ENCODE assay signal across 1 cellular context in the genomic region with DNA sequence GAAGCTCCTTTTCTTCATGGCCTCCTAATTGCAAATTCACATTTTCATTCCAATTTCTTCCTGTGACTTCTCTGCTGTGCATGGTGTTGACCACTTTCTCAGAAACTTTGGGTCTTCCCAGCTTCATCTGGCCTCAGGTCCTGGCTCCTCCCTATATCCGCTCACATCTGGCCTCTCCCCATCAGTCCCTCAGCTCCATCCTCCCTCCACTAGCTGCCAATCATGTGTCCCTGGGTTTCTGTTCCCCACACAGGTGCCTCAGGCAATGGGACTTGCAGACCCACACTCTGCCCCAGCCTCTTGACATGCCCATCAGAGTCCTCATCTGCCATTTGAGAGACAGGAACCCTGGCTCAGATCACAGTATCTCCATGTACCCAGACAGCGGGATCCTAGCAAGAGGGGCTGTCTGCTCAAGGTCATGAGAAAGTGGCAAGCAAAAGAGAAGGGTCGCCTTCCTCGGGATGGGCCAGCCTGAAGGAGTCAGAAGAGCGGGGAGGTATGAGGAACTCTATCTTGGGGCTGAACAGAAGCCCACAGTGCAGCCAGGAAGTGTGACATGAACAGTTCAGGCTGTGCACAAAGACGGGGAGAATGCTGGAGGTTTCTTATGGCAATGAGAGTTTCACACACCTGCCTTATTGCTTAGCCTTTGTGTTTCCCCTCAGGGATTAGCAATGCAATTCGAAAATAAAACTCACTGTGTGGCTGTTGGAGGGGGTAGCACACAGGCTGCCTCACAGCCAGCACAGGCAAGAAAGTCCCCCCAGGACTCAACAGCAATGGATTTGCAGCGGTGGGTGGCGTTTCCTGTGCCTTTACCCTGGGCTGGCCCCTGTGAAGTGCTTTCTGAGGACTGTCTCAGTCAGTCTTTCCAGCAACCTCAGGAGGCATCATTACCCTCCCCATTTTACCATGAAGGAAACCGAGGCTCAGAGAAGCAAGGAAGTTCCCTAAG.
TF ChIP-seq lines count a peak whose summit lies in the region.

No MANE protein-coding gene starts in this region.

TF ChIP-seq in GM12878, 131 proteins besides CTCF, POLR2A, EP300 and RAD21 (continued from another document):
- TF ChIP-seq, protein P1, sequence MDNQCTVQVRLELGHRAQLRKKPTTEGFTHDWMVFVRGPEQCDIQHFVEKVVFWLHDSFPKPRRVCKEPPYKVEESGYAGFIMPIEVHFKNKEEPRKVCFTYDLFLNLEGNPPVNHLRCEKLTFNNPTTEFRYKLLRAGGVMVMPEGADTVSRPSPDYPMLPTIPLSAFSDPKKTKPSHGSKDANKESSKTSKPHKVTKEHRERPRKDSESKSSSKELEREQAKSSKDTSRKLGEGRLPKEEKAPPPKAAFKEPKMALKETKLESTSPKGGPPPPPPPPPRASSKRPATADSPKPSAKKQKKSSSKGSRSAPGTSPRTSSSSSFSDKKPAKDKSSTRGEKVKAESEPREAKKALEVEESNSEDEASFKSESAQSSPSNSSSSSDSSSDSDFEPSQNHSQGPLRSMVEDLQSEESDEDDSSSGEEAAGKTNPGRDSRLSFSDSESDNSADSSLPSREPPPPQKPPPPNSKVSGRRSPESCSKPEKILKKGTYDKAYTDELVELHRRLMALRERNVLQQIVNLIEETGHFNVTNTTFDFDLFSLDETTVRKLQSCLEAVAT (IDR thresholded peaks at IDR 0.05) = no peak
- TF ChIP-seq SP1 (IDR thresholded peaks at IDR 0.05; ENCODE audit: low read depth, low read length) (no peak), PAX5 (IDR thresholded peaks at IDR 0.05; ENCODE audit: borderline replicate concordance, low read depth, low read length) (peak; percentile 30; the same call in 1 of the 2 replicates), MXI1 (IDR thresholded peaks at IDR 0.05; ENCODE audit: low read depth, low read length) (no peak), GABPA (IDR thresholded peaks at IDR 0.05; ENCODE audit: low read depth) (no peak), EED (IDR thresholded peaks at IDR 0.05; ENCODE audit: low read depth) (0 out of 2 replicates have a peak, but pooled peaks have one; percentile 25), TCF3 (IDR thresholded peaks at IDR 0.05; ENCODE audit: borderline replicate concordance, insufficient read depth, low read depth, low read length) (0 out of 2 replicates have a peak, but pooled peaks have one; percentile 14), TCF12 (IDR thresholded peaks at IDR 0.05; ENCODE audit: low read depth, low read length) (peak; percentile 78; the same call in 1 of the 2 replicates), SMARCA5 (IDR thresholded peaks at IDR 0.05) (peak; percentile 72; the same call in 1 of the 2 replicates), BHLHE40 (IDR thresholded peaks at IDR 0.05; ENCODE audit: borderline replicate concordance in 1 of 2, low read depth in 2 of 2, low read length in 1 of 2) (peak; percentile 34 to 59; a peak in 2 of 4 replicates), MYB (IDR thresholded peaks at IDR 0.05; ENCODE audit: borderline replicate concordance, low read depth, low read length) (no peak)
- TF ChIP-seq, protein P2, sequence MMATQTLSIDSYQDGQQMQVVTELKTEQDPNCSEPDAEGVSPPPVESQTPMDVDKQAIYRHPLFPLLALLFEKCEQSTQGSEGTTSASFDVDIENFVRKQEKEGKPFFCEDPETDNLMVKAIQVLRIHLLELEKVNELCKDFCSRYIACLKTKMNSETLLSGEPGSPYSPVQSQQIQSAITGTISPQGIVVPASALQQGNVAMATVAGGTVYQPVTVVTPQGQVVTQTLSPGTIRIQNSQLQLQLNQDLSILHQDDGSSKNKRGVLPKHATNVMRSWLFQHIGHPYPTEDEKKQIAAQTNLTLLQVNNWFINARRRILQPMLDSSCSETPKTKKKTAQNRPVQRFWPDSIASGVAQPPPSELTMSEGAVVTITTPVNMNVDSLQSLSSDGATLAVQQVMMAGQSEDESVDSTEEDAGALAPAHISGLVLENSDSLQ (IDR thresholded peaks at IDR 0.05) = peak; percentile 80
